8 cellular contexts compared by ENCODE assay signal in genomic region chr22:42270178-42270511, GRCh38. TPM values are rescaled to one million over a fixed set of nuclear protein-coding genes. Genes with fewer than 3 reads are reported as not detected.
DNase-seq lines count a peak whose midpoint lies in the region; ATAC-seq and TF ChIP-seq lines count a peak whose summit lies in the region.

No MANE protein-coding gene starts in this region.

- 0 to 1% methylated on average over 12 to 28 of the region's 37 CpGs for WGBS in mesodermal cell (ENCODE audit: insufficient coverage in 2 of 2), 2 experiments

- TF ChIP-seq CTCF in RWPE2 (IDR thresholded peaks at IDR 0.05; ENCODE audit: poor library complexity, severe bottlenecking) (no peak), upper lobe of right lung (IDR thresholded peaks at IDR 0.05) (no peak)

- peak; percentile 30 for ATAC-seq in HG02884 (IDR thresholded peaks at IDR 0.05; ENCODE audit: unreplicated experiment)
- peak; percentile 55 for ATAC-seq in RWPE2 (ENCODE audit: low read depth)
- peak; percentile 59 for ATAC-seq in upper lobe of right lung

- peak overlapping the region; percentile 85 for H3K27ac ChIP-seq in RWPE2 (ENCODE audit: poor library complexity, severe bottlenecking)
- peak overlapping the region; percentile 64 for H3K27ac ChIP-seq in mesodermal cell (ENCODE audit: low read depth, low read length, severe bottlenecking)
- H3K27ac ChIP-seq in upper lobe of right lung: peak overlapping the region; percentile 87

- H3K4me1 ChIP-seq in RWPE2 (ENCODE audit: insufficient read depth, poor library complexity, severe bottlenecking) (no peaks in the 10 kb centered on the region), mesodermal cell (ENCODE audit: control insufficient read depth, insufficient read depth, low read length, poor library complexity, severe bottlenecking) (peaks cover 19% of the 10 kb centered on the region), upper lobe of right lung (peaks cover 13% of the 10 kb centered on the region)

- H3K36me3 ChIP-seq in RWPE2 (ENCODE audit: low read depth) (0 out of 2 replicates have a peak, but pooled peaks cover 7% of the 10 kb centered on the region), mesodermal cell (ENCODE audit: control insufficient read depth, insufficient read depth, low read length) (peaks cover 13% of the 10 kb centered on the region), upper lobe of right lung (no peaks in the 10 kb centered on the region)

- H3K27me3 ChIP-seq in RWPE2 (ENCODE audit: insufficient read depth, poor library complexity, severe bottlenecking) (no peaks in the 10 kb centered on the region), upper lobe of right lung (no peaks in the 10 kb centered on the region)

- H3K9me3 ChIP-seq in RWPE2 (ENCODE audit: severe bottlenecking) (no peaks in the 10 kb centered on the region), mesodermal cell (ENCODE audit: control insufficient read depth, low read length) (no peaks in the 10 kb centered on the region), upper lobe of right lung (no peaks in the 10 kb centered on the region)

- H3K4me3 ChIP-seq in RWPE2 (ENCODE audit: severe bottlenecking) (peak overlapping the region; percentile 83), mesodermal cell (ENCODE audit: extremely low read depth, insufficient read depth, low read length, poor library complexity, severe bottlenecking) (peak overlapping the region; percentile 97), upper lobe of right lung (peak overlapping the region; percentile 100)

- peak; percentile 75 for DNase-seq in NCI-H2227 (lab: John Stamatoyannopoulos, UW; ENCODE audit: unreplicated experiment)
- no peak for DNase-seq in NCI-H2227 treated with DMSO at 0.1 percent for 48 hours (lab: John Stamatoyannopoulos, UW)
- no peak for DNase-seq in RWPE2 (ENCODE audit: low spot score)
- peak; percentile 32 for DNase-seq in dermis blood vessel endothelial cell
- DNase-seq in upper lobe of right lung: no peak
- no peak for DNase-seq in HCEC 1CT

- intact Hi-C loops in upper lobe of right lung (cut with DNase I): no loop called here

RNA-seq across cellular contexts. Expression of gene TCF20, which starts 0.3 kb away (rescaled TPM):
- total RNA-seq in dermis blood vessel endothelial cell: 25.7 and 29.0 TPM in 2 replicates
- 27.8 TPM for polyA plus RNA-seq in mesodermal cell (2013, experiment 1 of 2)
- polyA plus RNA-seq in mesodermal cell (2013, experiment 2 of 2): 24.9 TPM
- 47.4 TPM for total RNA-seq in upper lobe of right lung

Comparison
In these comparisons a context has a peak if more than half of its experiments do, and no peak if none do; other contexts are left out.
1. DNase-seq: peak in NCI-H2227 (single experiment) and dermis blood vessel endothelial cell (single experiment); none in NCI-H2227 treated with DMSO at 0.1 percent for 48 hours (single experiment), RWPE2 (single experiment), upper lobe of right lung (single experiment) and HCEC 1CT (single experiment).
2. Peak in every context shown above with its lines, with median percentiles within 50 percentile points of each other: ATAC-seq, H3K27ac ChIP-seq and H3K4me3 ChIP-seq.